ENCODE assay signal across 8 cellular contexts in genomic region chr19:49442354-49442753, GRCh38. TPM values are rescaled to one million over a fixed set of nuclear protein-coding genes. Genes with fewer than 3 reads are reported as not detected.
A peak's percentile ranks its signal among the peaks of the same experiment; 100 is the strongest.
DNase-seq lines count a peak whose midpoint lies in the region; ATAC-seq and TF ChIP-seq lines count a peak whose summit lies in the region.

No MANE protein-coding gene starts in this region.

- DNase-seq in AG10803 (ENCODE audit: low read depth) (no peak), HFFc6 (no peak), NCI-H1436 (lab: John Stamatoyannopoulos, UW) (no peak)
- DNase-seq in activated naive CD8-positive, alpha-beta T cell treated with anti-CD3 and anti-CD28 coated beads, Interleukin-2, amount 10 ng/mL, durations not matched to agents 7 days and 5 days = no peak

- H3K4me1 Mint-ChIP-seq in HFFc6 (ENCODE audit: low read depth) = peaks cover 32% of the 10 kb centered on the region
- H3K4me1 Mint-ChIP-seq in activated naive CD8-positive, alpha-beta T cell treated with anti-CD3 and anti-CD28 coated beads, Interleukin-2, amount 10 ng/mL, durations not matched to agents 7 days and 5 days = peaks cover 29% of the 10 kb centered on the region

- WGBS in mesodermal cell (ENCODE audit: insufficient coverage in 2 of 2), 2 experiments = 2 to 8% methylated on average over 9 to 11 of the region's 11 CpGs

- peaks cover 36% of the 10 kb centered on the region for H3K27me3 Mint-ChIP-seq in HFFc6 (ENCODE audit: insufficient read depth)
- H3K27me3 Mint-ChIP-seq in activated naive CD8-positive, alpha-beta T cell treated with anti-CD3 and anti-CD28 coated beads, Interleukin-2, amount 10 ng/mL, durations not matched to agents 7 days and 5 days = peaks cover 51% of the 10 kb centered on the region

- H3K9me3 Mint-ChIP-seq in HFFc6 = no peaks in the 10 kb centered on the region
- H3K9me3 Mint-ChIP-seq in activated naive CD8-positive, alpha-beta T cell treated with anti-CD3 and anti-CD28 coated beads, Interleukin-2, amount 10 ng/mL, durations not matched to agents 7 days and 5 days = no peaks in the 10 kb centered on the region

- peak overlapping the region; percentile 77 for H3K4me3 ChIP-seq in AG10803 (ENCODE audit: low read length)
- peak overlapping the region; percentile 58 for H3K4me3 ChIP-seq in mesodermal cell (ENCODE audit: extremely low read depth, insufficient read depth, low read length, poor library complexity, severe bottlenecking)

- no peak overlapping the region for H3K27ac Mint-ChIP-seq in HFFc6
- peak overlapping the region; percentile 64 for H3K27ac Mint-ChIP-seq in activated naive CD8-positive, alpha-beta T cell treated with anti-CD3 and anti-CD28 coated beads, Interleukin-2, amount 10 ng/mL, durations not matched to agents 7 days and 5 days

- peaks cover 11% of the 10 kb centered on the region for H3K36me3 ChIP-seq in mesodermal cell (ENCODE audit: control insufficient read depth, insufficient read depth, low read length)

- POLR2A ChIA-PET in activated naive CD8-positive, alpha-beta T cell treated with anti-CD3 and anti-CD28 coated beads, Interleukin-2, amount 10 ng/mL, durations not matched to agents 7 days and 5 days (lab: Charles Lee) = interaction anchor here (0.6 to 1.6 kb wide), 6 partner anchors 9 to 51 kb away, joined by 3 to 10 read pairs (median 4); partner anchors contain the start of genes ALDH16A1 and PIH1D1

- no peak for ATAC-seq in activated naive CD8-positive, alpha-beta T cell treated with anti-CD3 and anti-CD28 coated beads, Interleukin-2, amount 10 ng/mL, durations not matched to agents 7 days and 5 days (ENCODE audit: low read depth)
- no peak for ATAC-seq in GM18873 (IDR thresholded peaks at IDR 0.05; ENCODE audit: low FRiP score, unreplicated experiment)
- no peak for ATAC-seq in GM21367 (IDR thresholded peaks at IDR 0.05; ENCODE audit: unreplicated experiment)
- ATAC-seq in HG03159 (IDR thresholded peaks at IDR 0.05; ENCODE audit: unreplicated experiment) = no peak

- no peaks in the 10 kb centered on the region for H3K9me3 ChIP-seq in mesodermal cell (ENCODE audit: control insufficient read depth, low read length)

- H3K4me1 ChIP-seq in mesodermal cell (ENCODE audit: control insufficient read depth, insufficient read depth, low read length, poor library complexity, severe bottlenecking) = no peaks in the 10 kb centered on the region

- no peak overlapping the region for H3K27ac ChIP-seq in mesodermal cell (ENCODE audit: low read depth, low read length, severe bottlenecking)

- H3K36me3 Mint-ChIP-seq in HFFc6 (ENCODE audit: low read depth) = peaks cover 7% of the 10 kb centered on the region; the same call in 1 of the 2 replicates
- peaks cover 3% of the 10 kb centered on the region for H3K36me3 Mint-ChIP-seq in activated naive CD8-positive, alpha-beta T cell treated with anti-CD3 and anti-CD28 coated beads, Interleukin-2, amount 10 ng/mL, durations not matched to agents 7 days and 5 days

- peak overlapping the region; percentile 81 for H3K4me3 Mint-ChIP-seq in HFFc6
- H3K4me3 Mint-ChIP-seq in activated naive CD8-positive, alpha-beta T cell treated with anti-CD3 and anti-CD28 coated beads, Interleukin-2, amount 10 ng/mL, durations not matched to agents 7 days and 5 days = peak overlapping the region; percentile 87

- TF ChIP-seq CTCF in AG10803 (conservative IDR thresholded peaks at IDR 0.05; ENCODE audit: low read length) (no peak), HFFc6 (IDR thresholded peaks at IDR 0.05) (no peak)

RNA-seq across cellular contexts. Expression of gene SLC17A7, which starts 1.0 kb away (rescaled TPM):
- under 1 TPM in 5 of 6 experiments, not detected in 1; 0.05 to 0.17 (median 0.09) TPM for total RNA-seq in HFFc6 (2021; fragmentation: NEBNext Ultra II Directional; extraction: Animal tissue kit (Norgen Biotek cat#: 25700))
- total RNA-seq in activated naive CD8-positive, alpha-beta T cell treated with anti-CD3 and anti-CD28 coated beads, Interleukin-2, amount 10 ng/mL, durations not matched to agents 7 days and 5 days = under 1 TPM; 0.14 to 0.25 TPM
- 0.88 TPM for polyA plus RNA-seq in mesodermal cell (2013, experiment 1 of 2)
- 0.71 TPM for polyA plus RNA-seq in mesodermal cell (2013, experiment 2 of 2)

RNA-seq across cellular contexts. Expression of gene PIH1D1, which starts 9.3 kb away (rescaled TPM):
- total RNA-seq in HFFc6 (2021; fragmentation: NEBNext Ultra II Directional; extraction: Animal tissue kit (Norgen Biotek cat#: 25700)) = 10 to 100 TPM; 55.8 to 65.6 (median 57.5) TPM
- total RNA-seq in activated naive CD8-positive, alpha-beta T cell treated with anti-CD3 and anti-CD28 coated beads, Interleukin-2, amount 10 ng/mL, durations not matched to agents 7 days and 5 days = 100 to 1,000 TPM; 143 to 148 TPM
- 87.5 TPM for polyA plus RNA-seq in mesodermal cell (2013, experiment 1 of 2)
- polyA plus RNA-seq in mesodermal cell (2013, experiment 2 of 2) = 77.2 TPM

RNA-seq across cellular contexts. Expression of gene ALDH16A1, which starts 10.7 kb away (rescaled TPM):
- 10 to 100 TPM; 13.9 to 23.0 (median 19.8) TPM for total RNA-seq in HFFc6 (2021; fragmentation: NEBNext Ultra II Directional; extraction: Animal tissue kit (Norgen Biotek cat#: 25700))
- total RNA-seq in activated naive CD8-positive, alpha-beta T cell treated with anti-CD3 and anti-CD28 coated beads, Interleukin-2, amount 10 ng/mL, durations not matched to agents 7 days and 5 days = 10 to 100 TPM; 41.8 to 42.9 TPM
- 25.4 TPM for polyA plus RNA-seq in mesodermal cell (2013, experiment 1 of 2)
- polyA plus RNA-seq in mesodermal cell (2013, experiment 2 of 2) = 22.8 TPM

RNA-seq across cellular contexts. Expression of gene GFY, which starts 17.2 kb away (rescaled TPM):
- total RNA-seq in HFFc6 (2021; fragmentation: NEBNext Ultra II Directional; extraction: Animal tissue kit (Norgen Biotek cat#: 25700)) = not detected
- total RNA-seq in activated naive CD8-positive, alpha-beta T cell treated with anti-CD3 and anti-CD28 coated beads, Interleukin-2, amount 10 ng/mL, durations not matched to agents 7 days and 5 days = not detected
- polyA plus RNA-seq in mesodermal cell (2013, experiment 1 of 2) = 1.0 TPM
- polyA plus RNA-seq in mesodermal cell (2013, experiment 2 of 2) = 1.3 TPM

RNA-seq across cellular contexts. Expression of gene PTH2, which starts 19.1 kb away (rescaled TPM):
- total RNA-seq in HFFc6 (2021; fragmentation: NEBNext Ultra II Directional; extraction: Animal tissue kit (Norgen Biotek cat#: 25700)) = not detected
- total RNA-seq in activated naive CD8-positive, alpha-beta T cell treated with anti-CD3 and anti-CD28 coated beads, Interleukin-2, amount 10 ng/mL, durations not matched to agents 7 days and 5 days = not detected
- polyA plus RNA-seq in mesodermal cell (2013, experiment 1 of 2) = 2.0 TPM
- 2.1 TPM for polyA plus RNA-seq in mesodermal cell (2013, experiment 2 of 2)
